Comparison of ENCODE assay signal across 18 cellular contexts in genomic region chr1:183578846-183579245, GRCh38. TPM values are rescaled to one million over a fixed set of nuclear protein-coding genes. Genes with fewer than 3 reads are reported as not detected.
DNase-seq lines count a peak whose midpoint lies in the region; ATAC-seq and TF ChIP-seq lines count a peak whose summit lies in the region.
"Had no signal": no experiment of that assay in that cellular context is flagged by ENCODE, and none has a peak within 500 bp of the region (broad histone marks: within the 10 kb centered on the region; RNA-seq: fewer than 3 reads in every experiment).

No MANE protein-coding gene starts in this region.

- H3K4me1 Mint-ChIP-seq in CD14-positive monocyte (peaks cover 57% of the 10 kb centered on the region), T-helper 17 cell (peaks cover 7% of the 10 kb centered on the region), MCF 10A (ENCODE audit: insufficient read depth, unreplicated experiment) (peaks cover 7% of the 10 kb centered on the region)
- peaks cover 10% of the 10 kb centered on the region for H3K4me1 Mint-ChIP-seq in stimulated activated effector memory CD8-positive, alpha-beta T cell treated with anti-CD3 and anti-CD28 coated beads, Interleukin-12 subunit alpha, Interleukin-12 subunit beta, amount 100 ng/mL, for 72 hours
- no peaks in the 10 kb centered on the region for H3K4me1 Mint-ChIP-seq in activated T-helper 17 cell treated with anti-CD3 and anti-CD28 coated beads, Interleukin-2, amount 50 U/mL, for 72 hours

- no TSS peak for BruUV-seq in MCF 10A (replicated peaks; lab: Mats Ljungman, UMichigan)

- H3K36me3 Mint-ChIP-seq in CD14-positive monocyte (peaks cover 81 to 96% of the 10 kb centered on the region in 2 donors), T-helper 17 cell (ENCODE audit: low read depth) (peaks cover 2% of the 10 kb centered on the region), MCF 10A (ENCODE audit: insufficient read depth, unreplicated experiment) (no peaks in the 10 kb centered on the region)
- H3K36me3 Mint-ChIP-seq in stimulated activated effector memory CD8-positive, alpha-beta T cell treated with anti-CD3 and anti-CD28 coated beads, Interleukin-12 subunit alpha, Interleukin-12 subunit beta, amount 100 ng/mL, for 72 hours = no peaks in the 10 kb centered on the region
- no peaks in the 10 kb centered on the region for H3K36me3 Mint-ChIP-seq in activated T-helper 17 cell treated with anti-CD3 and anti-CD28 coated beads, Interleukin-2, amount 50 U/mL, for 72 hours (ENCODE audit: low read depth)

- H3K9me3 Mint-ChIP-seq in CD14-positive monocyte (peaks cover 0 to 1% (median 0%) of the 10 kb centered on the region in 7 donors), MCF 10A (ENCODE audit: unreplicated experiment) (no peaks in the 10 kb centered on the region)
- H3K9me3 Mint-ChIP-seq in stimulated activated effector memory CD8-positive, alpha-beta T cell treated with anti-CD3 and anti-CD28 coated beads, Interleukin-12 subunit alpha, Interleukin-12 subunit beta, amount 100 ng/mL, for 72 hours = no peaks in the 10 kb centered on the region
- H3K9me3 Mint-ChIP-seq in activated T-helper 17 cell treated with anti-CD3 and anti-CD28 coated beads, Interleukin-2, amount 50 U/mL, for 72 hours = no peaks in the 10 kb centered on the region
- H3K9me3 Mint-ChIP-seq: CD8-positive, alpha-beta memory T cell; HFFc6 had no signal

- H3K4me3 ChIP-seq in left ventricle myocardium inferior = no peak overlapping the region

- H3K27me3 Mint-ChIP-seq in CD14-positive monocyte (ENCODE audit: low read depth in 3 of 3) (no peaks in the 10 kb centered on the region), T-helper 17 cell (no peaks in the 10 kb centered on the region), MCF 10A (ENCODE audit: insufficient read depth, unreplicated experiment) (no peaks in the 10 kb centered on the region)
- H3K27me3 Mint-ChIP-seq in activated T-helper 17 cell treated with anti-CD3 and anti-CD28 coated beads, Interleukin-2, amount 50 U/mL, for 72 hours = no peaks in the 10 kb centered on the region
- H3K27me3 Mint-ChIP-seq: B cell had no signal

- H3K27ac ChIP-seq in left ventricle myocardium inferior (replicated peaks) = peak overlapping the region; percentile 65

- H3K27me3 ChIP-seq in left ventricle myocardium inferior (ENCODE audit: low read depth) = no peaks in the 10 kb centered on the region

- ATAC-seq in T-helper 17 cell = no peak
- ATAC-seq in stimulated activated effector memory CD8-positive, alpha-beta T cell treated with anti-CD3 and anti-CD28 coated beads, Interleukin-12 subunit alpha, Interleukin-12 subunit beta, amount 100 ng/mL, for 72 hours = no peak
- ATAC-seq in activated T-helper 17 cell treated with anti-CD3 and anti-CD28 coated beads, Interleukin-2, amount 50 U/mL, for 72 hours (replicated peaks) = no peak
- no peak for ATAC-seq in HG03139 (IDR thresholded peaks at IDR 0.05; ENCODE audit: unreplicated experiment)

- H3K36me3 ChIP-seq in left ventricle myocardium inferior = no peaks in the 10 kb centered on the region

- H3K27ac Mint-ChIP-seq in CD14-positive monocyte (peak overlapping the region in 6 of 7 donors; percentile 42 to 88 (median 52)), T-helper 17 cell (peak overlapping the region; percentile 53), MCF 10A (ENCODE audit: low read depth, unreplicated experiment) (no peak overlapping the region)
- H3K27ac Mint-ChIP-seq in stimulated activated effector memory CD8-positive, alpha-beta T cell treated with anti-CD3 and anti-CD28 coated beads, Interleukin-12 subunit alpha, Interleukin-12 subunit beta, amount 100 ng/mL, for 72 hours = peak overlapping the region; percentile 29
- no peak overlapping the region for H3K27ac Mint-ChIP-seq in activated T-helper 17 cell treated with anti-CD3 and anti-CD28 coated beads, Interleukin-2, amount 50 U/mL, for 72 hours
- H3K27ac Mint-ChIP-seq: CD8-positive, alpha-beta memory T cell; HFFc6 had no signal

- intact Hi-C loops in CD14-positive monocyte (cut with micrococcal nuclease) (loop anchor here in 1 of 2 donors (5.0 kb wide), 1 partner anchor 33 kb away; no protein-coding TSS in a partner anchor), left ventricle myocardium inferior (cut with micrococcal nuclease) (no loop called here), MCF 10A (cut with micrococcal nuclease) (no loop called here)

- POLR2A ChIA-PET in MCF 10A (lab: Yijun Ruan, JAX) = interaction anchor here (0.6 kb wide), 1 partner anchor 11 kb away, joined by 3 read pairs; no protein-coding TSS in a partner anchor

- peaks cover 46% of the 10 kb centered on the region for H3K4me1 ChIP-seq in left ventricle myocardium inferior

- H3K4me3 Mint-ChIP-seq in CD14-positive monocyte = no peak overlapping the region
- no peak overlapping the region for H3K4me3 Mint-ChIP-seq in T-helper 17 cell
- no peak overlapping the region for H3K4me3 Mint-ChIP-seq in stimulated activated effector memory CD8-positive, alpha-beta T cell treated with anti-CD3 and anti-CD28 coated beads, Interleukin-12 subunit alpha, Interleukin-12 subunit beta, amount 100 ng/mL, for 72 hours
- H3K4me3 Mint-ChIP-seq in activated T-helper 17 cell treated with anti-CD3 and anti-CD28 coated beads, Interleukin-2, amount 50 U/mL, for 72 hours = no peak overlapping the region
- no peak overlapping the region for H3K4me3 Mint-ChIP-seq in MCF 10A (ENCODE audit: unreplicated experiment)
- H3K4me3 Mint-ChIP-seq: B cell; CD8-positive, alpha-beta memory T cell; HFFc6 had no signal

- DNase-seq in CD14-positive monocyte (ENCODE audit: low spot score) = no peak
- no peak for DNase-seq in T-helper 17 cell
- DNase-seq in left ventricle myocardium inferior = no peak
- no peak for DNase-seq in stimulated activated effector memory CD8-positive, alpha-beta T cell treated with anti-CD3 and anti-CD28 coated beads, Interleukin-12 subunit alpha, Interleukin-12 subunit beta, amount 100 ng/mL, for 72 hours (ENCODE audit: low spot score in 2 of 2)
- no peak for DNase-seq in MCF 10A (ENCODE audit: unreplicated experiment)
- DNase-seq: ACHN; CD8-positive, alpha-beta memory T cell; HFFc6; IMR-90; NCI-H1417; NCI-H2029 treated with DMSO at 0.1 percent for 48 hours; NCI-H2171 treated with DMSO at 0.1 percent for 48 hours; NCI-H446 treated with DMSO at 0.1 percent for 48 hours; NK-92 treated with Interleukin-12 subunit alpha and Interleukin-12 subunit beta, amount 100 ng/mL, for 24 hours had no signal

- H3K9me3 ChIP-seq in T-helper 17 cell (ENCODE audit: control insufficient read depth, low read length, poor library complexity, severe bottlenecking) (no peaks in the 10 kb centered on the region), left ventricle myocardium inferior (replicated peaks) (no peaks in the 10 kb centered on the region)

- TF ChIP-seq CTCF in CD14-positive monocyte (IDR thresholded peaks at IDR 0.05) (no peak), left ventricle myocardium inferior (IDR thresholded peaks at IDR 0.05; ENCODE audit: borderline replicate concordance) (no peak), MCF 10A (IDR thresholded peaks at IDR 0.05; ENCODE audit: unreplicated experiment) (no peak)

- CTCF ChIA-PET in MCF 10A (lab: Yijun Ruan, JAX) = interaction anchor here (0.6 to 4.0 kb wide), 8 partner anchors 8 to 282 kb away, joined by 3 to 20 read pairs (median 5); no protein-coding TSS in a partner anchor

RNA-seq across cellular contexts. Expression of gene NCF2, which starts 11.4 kb away (rescaled TPM):
- 100 to 1,000 TPM; 557 to 697 TPM for polyA plus RNA-seq in CD14-positive monocyte
- 10 to 100 TPM in 1 of 2 donors, 1 to 10 TPM in 1; 2.7 to 14.7 TPM for total RNA-seq in T-helper 17 cell
- total RNA-seq in left ventricle myocardium inferior = 4.5 TPM
- 10 to 100 TPM in 1 of 2 donors, 1 to 10 TPM in 1; 4.4 to 18.7 TPM for total RNA-seq in activated T-helper 17 cell treated with anti-CD3 and anti-CD28 coated beads, Interleukin-2, amount 50 U/mL, for 72 hours
- 4.9 and 8.7 TPM in 2 replicates for total RNA-seq in MCF 10A (2022)
- total RNA-seq: RPMI7951 had no signal

RNA-seq across cellular contexts. Expression of gene ARPC5, which starts 56.7 kb away (rescaled TPM):
- 1,000 to 10,000 TPM; 1,064 to 1,089 TPM for polyA plus RNA-seq in CD14-positive monocyte
- total RNA-seq in T-helper 17 cell = 10 to 100 TPM; 62.1 to 69.4 TPM
- total RNA-seq in left ventricle myocardium inferior = 33.6 TPM
- total RNA-seq in activated T-helper 17 cell treated with anti-CD3 and anti-CD28 coated beads, Interleukin-2, amount 50 U/mL, for 72 hours = 100 to 1,000 TPM; 130 to 164 TPM
- total RNA-seq in MCF 10A (2022) = 195 and 240 TPM in 2 replicates

Comparison
In these comparisons a context has a peak if more than half of its experiments do, and no peak if none do; other contexts are left out.
1. H3K27ac Mint-ChIP-seq: peak in CD14-positive monocyte (6 of 7), T-helper 17 cell (single experiment) and stimulated activated effector memory CD8-positive, alpha-beta T cell treated with anti-CD3 and anti-CD28 coated beads, Interleukin-12 subunit alpha, Interleukin-12 subunit beta, amount 100 ng/mL, for 72 hours (single experiment); none in activated T-helper 17 cell treated with anti-CD3 and anti-CD28 coated beads, Interleukin-2, amount 50 U/mL, for 72 hours (single experiment) and MCF 10A (single experiment).